In genomic region chr1:201955009-201955749, GRCh38 we compare ENCODE assay signal across 1 cellular context.
A peak's percentile ranks its signal among the peaks of the same experiment; 100 is the strongest.
TF ChIP-seq lines count a peak whose summit lies in the region.

Gene TIMM17A, plus strand, starts transcription at chr1:201955503. Its CDS starts 24 bp downstream, at chr1:201955527.

TF ChIP-seq in HepG2, 621 proteins besides CTCF, POLR2A, EP300 and RAD21 (continued from another document and continues in another):
- 0 out of 2 replicates have a peak, but pooled peaks have one; percentile 5 for TF ChIP-seq MNT (IDR thresholded peaks at IDR 0.05)
- TF ChIP-seq YEATS2 (CRISPR knock-in tag; IDR thresholded peaks at IDR 0.05; ENCODE audit: borderline replicate concordance), result peak; percentile 90
- no peak for TF ChIP-seq REXO4 (CRISPR knock-in tag; IDR thresholded peaks at IDR 0.05; ENCODE audit: borderline replicate concordance)
- peak; percentile 65; the same call in 1 of the 2 replicates for TF ChIP-seq HDAC2 (CRISPR knock-in tag; IDR thresholded peaks at IDR 0.05)
- peak; percentile 34; the same call in 1 of the 2 replicates for TF ChIP-seq HMG20B (CRISPR knock-in tag; conservative IDR thresholded peaks at IDR 0.05)
- TF ChIP-seq MXD4 (CRISPR knock-in tag; IDR thresholded peaks at IDR 0.05), result peak; percentile 81
- TF ChIP-seq ZNF552 (CRISPR knock-in tag; IDR thresholded peaks at IDR 0.05; ENCODE audit: borderline replicate concordance), result 0 out of 2 replicates have a peak, but pooled peaks have one; percentile 50
- TF ChIP-seq TGIF2 (CRISPR knock-in tag; IDR thresholded peaks at IDR 0.05), result no peak
- no peak for TF ChIP-seq ZNF646 (CRISPR knock-in tag; IDR thresholded peaks at IDR 0.05)
- peak; percentile 85; the same call in 1 of the 2 replicates for TF ChIP-seq EED (CRISPR knock-in tag; IDR thresholded peaks at IDR 0.05)
- 0 out of 2 replicates have a peak, but pooled peaks have one; percentile 50 for TF ChIP-seq MEIS2 (CRISPR knock-in tag; IDR thresholded peaks at IDR 0.05)
- TF ChIP-seq PAX8 (CRISPR knock-in tag; IDR thresholded peaks at IDR 0.05; ENCODE audit: borderline replicate concordance), result no peak
- peak; percentile 91 for TF ChIP-seq THAP9 (CRISPR knock-in tag; IDR thresholded peaks at IDR 0.05; ENCODE audit: borderline replicate concordance)
- no peak for TF ChIP-seq ZNF180 (CRISPR knock-in tag; IDR thresholded peaks at IDR 0.05; ENCODE audit: borderline replicate concordance, low read depth)
- no peak for TF ChIP-seq ZSCAN5A (CRISPR knock-in tag; IDR thresholded peaks at IDR 0.05; ENCODE audit: borderline replicate concordance)
- TF ChIP-seq BRD4 (CRISPR knock-in tag; IDR thresholded peaks at IDR 0.05), result 0 out of 2 replicates have a peak, but pooled peaks have one; percentile 35
- TF ChIP-seq ZNF75D (CRISPR knock-in tag; IDR thresholded peaks at IDR 0.05; ENCODE audit: borderline replicate concordance), result no peak
- no peak for TF ChIP-seq ZNF3 (CRISPR knock-in tag; IDR thresholded peaks at IDR 0.05)
- TF ChIP-seq ELK4 (CRISPR knock-in tag; IDR thresholded peaks at IDR 0.05; ENCODE audit: borderline replicate concordance), result no peak
- TF ChIP-seq MZF1 (CRISPR knock-in tag; IDR thresholded peaks at IDR 0.05; ENCODE audit: borderline replicate concordance), result no peak
- peak; percentile 40; the same call in 1 of the 2 replicates for TF ChIP-seq BCL6 (CRISPR knock-in tag; IDR thresholded peaks at IDR 0.05)
- no peak for TF ChIP-seq ZNF282 (IDR thresholded peaks at IDR 0.05; ENCODE audit: partially characterized antibody)
- peak; percentile 49; the same call in 1 of the 2 replicates for TF ChIP-seq MIER2 (CRISPR knock-in tag; IDR thresholded peaks at IDR 0.05)
- TF ChIP-seq MAFF (IDR thresholded peaks at IDR 0.05; ENCODE audit: low read depth, low read length), result no peak
- no peak for TF ChIP-seq TFAP4 (IDR thresholded peaks at IDR 0.05; ENCODE audit: borderline replicate concordance, low read depth)
- TF ChIP-seq KLF9 (CRISPR knock-in tag; IDR thresholded peaks at IDR 0.05; ENCODE audit: low read depth), result peak; percentile 48; the same call in 1 of the 2 replicates
- TF ChIP-seq HOXD1 (CRISPR knock-in tag; IDR thresholded peaks at IDR 0.05), result peak; percentile 61; the same call in 1 of the 2 replicates
- no peak for TF ChIP-seq ZNF468 (CRISPR knock-in tag; IDR thresholded peaks at IDR 0.05)
- peak; percentile 52; the same call in 1 of the 2 replicates for TF ChIP-seq MTF2 (CRISPR knock-in tag; IDR thresholded peaks at IDR 0.05; ENCODE audit: borderline replicate concordance)
- no peak for TF ChIP-seq ZBTB37 (CRISPR knock-in tag; IDR thresholded peaks at IDR 0.05)
- peak; percentile 60; the same call in 1 of the 2 replicates for TF ChIP-seq SNAI1 (CRISPR knock-in tag; IDR thresholded peaks at IDR 0.05; ENCODE audit: borderline replicate concordance)
- 0 out of 2 replicates have a peak, but pooled peaks have one; percentile 25 for TF ChIP-seq TSC22D2 (CRISPR knock-in tag; IDR thresholded peaks at IDR 0.05; ENCODE audit: borderline replicate concordance)
- TF ChIP-seq ZBTB34 (CRISPR knock-in tag; IDR thresholded peaks at IDR 0.05), result no peak
- TF ChIP-seq TCF7L2 (IDR thresholded peaks at IDR 0.05; ENCODE audit: low read depth, low read length), result no peak
- 0 out of 2 replicates have a peak, but pooled peaks have one; percentile 41 for TF ChIP-seq HNRNPL (IDR thresholded peaks at IDR 0.05; ENCODE audit: low read depth, low read length)
- no peak for TF ChIP-seq HHEX (CRISPR knock-in tag; IDR thresholded peaks at IDR 0.05)
- peak; percentile 32; the same call in 1 of the 2 replicates for TF ChIP-seq ZNF749 (CRISPR knock-in tag; IDR thresholded peaks at IDR 0.05; ENCODE audit: borderline replicate concordance)
- peak; percentile 87 for TF ChIP-seq SPEN (CRISPR knock-in tag; IDR thresholded peaks at IDR 0.05; ENCODE audit: low read depth)
- TF ChIP-seq NKX3-1 (CRISPR knock-in tag; IDR thresholded peaks at IDR 0.05), result peak; percentile 66; the same call in 1 of the 2 replicates
- TF ChIP-seq MLXIP (CRISPR knock-in tag; IDR thresholded peaks at IDR 0.05; ENCODE audit: borderline replicate concordance), result no peak
